Comparison of ENCODE assay signal across 21 cellular contexts in genomic region chr20:12482661-12483060, GRCh38.
DNase-seq lines count a peak whose midpoint lies in the region; ATAC-seq and TF ChIP-seq lines count a peak whose summit lies in the region.
"Had no signal": no experiment of that assay in that cellular context is flagged by ENCODE, and none has a peak within 500 bp of the region (broad histone marks: within the 10 kb centered on the region; RNA-seq: fewer than 3 reads in every experiment).

No MANE protein-coding gene starts in this region.

- CTCF ChIA-PET in activated CD8-positive, alpha-beta T cell treated with anti-CD3 and anti-CD28 coated beads, Interleukin-2, amount 10 ng/mL, durations not matched to agents 7 days and 5 days (lab: Charles Lee) = no interaction called here

- H3K36me3 ChIP-seq in BE2C = no peaks in the 10 kb centered on the region
- H3K36me3 ChIP-seq: HAP-1 had no signal

- TF ChIP-seq CTCF in BE2C (IDR thresholded peaks at IDR 0.05; ENCODE audit: low read depth, low read length) = no peak

- H3K36me3 Mint-ChIP-seq in activated CD8-positive, alpha-beta T cell treated with anti-CD3 and anti-CD28 coated beads, Interleukin-2, amount 10 ng/mL, durations not matched to agents 7 days and 5 days (ENCODE audit: low read depth) = no peaks in the 10 kb centered on the region
- H3K36me3 Mint-ChIP-seq: CD8-positive, alpha-beta memory T cell had no signal

- H3K4me1 ChIP-seq in BE2C = no peaks in the 10 kb centered on the region
- H3K4me1 ChIP-seq: HAP-1, SJCRH30 had no signal

- H3K9me3 ChIP-seq in BE2C = no peaks in the 10 kb centered on the region
- H3K9me3 ChIP-seq: HAP-1, SJCRH30 had no signal

- no peaks in the 10 kb centered on the region for H3K27me3 ChIP-seq in BE2C
- H3K27me3 ChIP-seq: SJCRH30 had no signal

- H3K9me3 Mint-ChIP-seq in activated CD8-positive, alpha-beta T cell treated with anti-CD3 and anti-CD28 coated beads, Interleukin-2, amount 10 ng/mL, durations not matched to agents 7 days and 5 days (ENCODE audit: insufficient read depth) = no peaks in the 10 kb centered on the region

- no peak overlapping the region for H3K4me3 Mint-ChIP-seq in activated CD8-positive, alpha-beta T cell treated with anti-CD3 and anti-CD28 coated beads, Interleukin-2, amount 10 ng/mL, durations not matched to agents 7 days and 5 days
- H3K4me3 Mint-ChIP-seq: CD8-positive, alpha-beta memory T cell; GM23338; T-helper 1 cell treated with Interleukin-12 subunit alpha and Interleukin-12 subunit beta and Interleukin-4 antibody, amounts not matched to agents 30 μg/mL and 1 μg/mL, for 36 hours had no signal

- no peak overlapping the region for H3K27ac Mint-ChIP-seq in activated CD8-positive, alpha-beta T cell treated with anti-CD3 and anti-CD28 coated beads, Interleukin-2, amount 10 ng/mL, durations not matched to agents 7 days and 5 days
- H3K27ac Mint-ChIP-seq: CD8-positive, alpha-beta memory T cell; GM23338; T-helper 1 cell treated with Interleukin-12 subunit alpha and Interleukin-12 subunit beta and Interleukin-4 antibody, amounts not matched to agents 30 μg/mL and 1 μg/mL, for 36 hours had no signal

- POLR2A ChIA-PET in activated CD8-positive, alpha-beta T cell treated with anti-CD3 and anti-CD28 coated beads, Interleukin-2, amount 10 ng/mL, durations not matched to agents 7 days and 5 days (lab: Charles Lee) = no interaction called here

- ATAC-seq in activated CD8-positive, alpha-beta T cell treated with anti-CD3 and anti-CD28 coated beads, Interleukin-2, amount 10 ng/mL, durations not matched to agents 7 days and 5 days = no peak
- ATAC-seq: GM23338 had no signal

- H3K4me3 ChIP-seq in BE2C (ENCODE audit: low read depth, low read length) = no peak overlapping the region
- H3K4me3 ChIP-seq: GM23338, HAP-1, SJCRH30 had no signal

- no peaks in the 10 kb centered on the region for H3K27me3 Mint-ChIP-seq in activated CD8-positive, alpha-beta T cell treated with anti-CD3 and anti-CD28 coated beads, Interleukin-2, amount 10 ng/mL, durations not matched to agents 7 days and 5 days (ENCODE audit: low read depth)
- H3K27me3 Mint-ChIP-seq: CD8-positive, alpha-beta memory T cell had no signal

- peak; percentile 7 for DNase-seq in NCI-H446 treated with DMSO at 0.1 percent for 48 hours (lab: John Stamatoyannopoulos, UW)
- no peak for DNase-seq in NCI-H446 (lab: John Stamatoyannopoulos, UW)
- peak; percentile 89 for DNase-seq in MV-4-11 (lab: John Stamatoyannopoulos, UW)
- peak; percentile 3 for DNase-seq in OCI-M1 (lab: John Stamatoyannopoulos, UW)
- peak; percentile 27 for DNase-seq in left kidney (ENCODE audit: low read depth, low spot score)
- no peak for DNase-seq in NCI-H2227 treated with DMSO at 0.1 percent for 48 hours (lab: John Stamatoyannopoulos, UW)
- no peak for DNase-seq in activated CD8-positive, alpha-beta T cell treated with anti-CD3 and anti-CD28 coated beads, Interleukin-2, amount 10 ng/mL, durations not matched to agents 7 days and 5 days
- no peak for DNase-seq in BE2C
- DNase-seq: AML-193; Calu3; CD8-positive, alpha-beta memory T cell; KBM-7; NCI-H1048; NCI-H1417 treated with DMSO at 0.1 percent for 48 hours; NCI-H187; NCI-H2107; NCI-H524; SJCRH30 had no signal

- no peaks in the 10 kb centered on the region for H3K4me1 Mint-ChIP-seq in activated CD8-positive, alpha-beta T cell treated with anti-CD3 and anti-CD28 coated beads, Interleukin-2, amount 10 ng/mL, durations not matched to agents 7 days and 5 days (ENCODE audit: low read depth)
- H3K4me1 Mint-ChIP-seq: CD8-positive, alpha-beta memory T cell; GM23338 had no signal

Comparison
In these comparisons a context has a peak if more than half of its experiments do, and no peak if none do; other contexts are left out.
1. DNase-seq: peak in NCI-H446 treated with DMSO at 0.1 percent for 48 hours (single experiment), MV-4-11 (single experiment), OCI-M1 (single experiment) and left kidney (single experiment); none in NCI-H446 (0 of 2), NCI-H2227 treated with DMSO at 0.1 percent for 48 hours (single experiment), activated CD8-positive, alpha-beta T cell treated with anti-CD3 and anti-CD28 coated beads, Interleukin-2, amount 10 ng/mL, durations not matched to agents 7 days and 5 days (single experiment) and BE2C (single experiment).